Comparison of ENCODE assay signal across 23 cellular contexts in the genomic region with DNA sequence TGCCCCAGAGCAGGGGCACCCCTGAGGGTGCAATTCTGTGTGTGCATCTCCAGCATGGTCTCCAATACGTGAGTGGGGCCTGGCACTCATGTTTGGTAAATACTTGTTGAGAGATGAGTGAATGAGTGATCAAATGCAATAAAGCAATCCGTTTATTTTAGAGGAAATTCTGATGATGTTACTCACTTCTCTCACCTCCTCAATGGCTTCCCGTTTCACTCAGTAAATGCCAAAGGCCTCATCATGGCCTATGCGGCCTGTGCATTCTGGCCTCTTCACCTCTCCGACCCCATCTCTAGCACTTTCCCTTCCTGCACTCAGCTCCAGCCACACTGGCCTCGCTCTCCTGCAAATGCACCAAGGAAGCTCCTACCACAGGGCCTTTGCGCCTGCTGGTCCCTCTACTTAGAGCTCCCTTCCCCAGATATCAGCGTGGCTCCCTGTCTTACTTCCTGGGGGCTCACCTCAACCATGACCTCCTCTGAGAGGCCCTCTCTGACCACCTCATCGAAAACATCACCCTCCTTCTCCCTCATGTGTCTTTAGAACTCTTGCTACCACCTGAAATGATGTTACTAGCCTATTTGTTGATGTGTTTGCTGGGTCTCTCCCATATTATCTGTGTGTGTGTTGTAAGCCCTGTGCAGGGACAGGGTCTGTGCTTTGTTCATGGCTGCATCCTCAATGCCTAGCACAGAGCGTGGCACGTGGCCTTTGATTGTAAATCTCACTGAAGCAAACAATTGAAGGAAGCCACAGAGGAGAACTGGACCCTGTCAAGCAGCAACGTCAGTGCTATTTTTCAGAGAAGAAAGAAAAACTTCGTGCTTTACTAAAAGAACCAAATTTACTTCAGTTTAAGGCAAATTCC. TPM values are rescaled to one million over a fixed set of nuclear protein-coding genes. Genes with fewer than 3 reads are reported as not detected.
A peak's percentile ranks its signal among the peaks of the same experiment; 100 is the strongest.
DNase-seq lines count a peak whose midpoint lies in the region; ATAC-seq and TF ChIP-seq lines count a peak whose summit lies in the region.
"Had no signal": no experiment of that assay in that cellular context is flagged by ENCODE, and none has a peak within 500 bp of the region (broad histone marks: within the 10 kb centered on the region; RNA-seq: fewer than 3 reads in every experiment).

No MANE protein-coding gene starts in this region.

- peaks cover 0 to 4% (median 0%) of the 10 kb centered on the region in 11 experiments; a peak in 1 of 22 replicates for H3K27me3 ChIP-seq in BLaER1 treated with 17β-estradiol and CSF1 and Interleukin-3, amounts not matched to agents 10 nM and 100 nM
- H3K27me3 ChIP-seq in GM23248 (replicated peaks; ENCODE audit: insufficient read depth) (no peaks in the 10 kb centered on the region), prostate gland (replicated peaks; ENCODE audit: insufficient read depth) (no peaks in the 10 kb centered on the region)
- H3K27me3 ChIP-seq: cardiac muscle cell, pancreas, tibial nerve had no signal

- TF ChIP-seq CTCF in mesothelial cell of epicardium (IDR thresholded peaks at IDR 0.05; ENCODE audit: unreplicated experiment) = no peak
- TF ChIP-seq CTCF in prostate gland (IDR thresholded peaks at IDR 0.05) = no peak

- H3K4me3 ChIP-seq in BLaER1 treated with 17β-estradiol and CSF1 and Interleukin-3, amounts not matched to agents 10 nM and 100 nM = no peak overlapping the region
- H3K4me3 ChIP-seq in GM23248 (no peak overlapping the region), prostate gland (no peak overlapping the region)
- H3K4me3 ChIP-seq: cardiac muscle cell, lung, pancreas, SJCRH30, tibial nerve had no signal

- intact Hi-C loops in prostate gland (cut with DNase I) = no loop called here

- no peaks in the 10 kb centered on the region for H3K36me3 ChIP-seq in BLaER1 treated with 17β-estradiol and CSF1 and Interleukin-3, amounts not matched to agents 10 nM and 100 nM
- no peaks in the 10 kb centered on the region for H3K36me3 ChIP-seq in GM23248 (ENCODE audit: low read depth)
- H3K36me3 ChIP-seq in prostate gland = no peaks in the 10 kb centered on the region
- H3K36me3 ChIP-seq: cardiac muscle cell, pancreas, SJCRH30, tibial nerve had no signal

- H3K36me3 Mint-ChIP-seq in activated T-helper 17 cell treated with anti-CD3 and anti-CD28 coated beads, Interleukin-2, amount 50 U/mL, for 72 hours (ENCODE audit: low read depth) = no peaks in the 10 kb centered on the region
- H3K36me3 Mint-ChIP-seq in memory B cell = peaks cover 25% of the 10 kb centered on the region
- no peaks in the 10 kb centered on the region for H3K36me3 Mint-ChIP-seq in mesothelial cell of epicardium

- H4K20me1 ChIP-seq in BLaER1 treated with 17β-estradiol and CSF1 and Interleukin-3, amounts not matched to agents 10 nM and 100 nM = no peaks in the 10 kb centered on the region
- no peaks in the 10 kb centered on the region for H4K20me1 ChIP-seq in GM23248 (ENCODE audit: insufficient read depth)

- peak; percentile 41 for DNase-seq in GM23248
- no peak for DNase-seq in memory B cell (ENCODE audit: low spot score in 2 of 2)
- no peak for DNase-seq in mesothelial cell of epicardium (ENCODE audit: low spot score in 2 of 2, unreplicated experiment in 2 of 2)
- no peak for DNase-seq in prostate gland (ENCODE audit: low spot score)
- no peak for DNase-seq in NCI-H1417 (lab: John Stamatoyannopoulos, UW)
- DNase-seq: activated CD8-positive, alpha-beta T cell treated with anti-CD3 and anti-CD28 coated beads, Interleukin-2, amount 10 ng/mL, durations not matched to agents 7 days and 5 days; activated naive CD4-positive, alpha-beta T cell treated with anti-CD3 and anti-CD28 coated beads for 36 hours; activated T-cell treated with anti-CD3 and anti-CD28 coated beads, Interleukin-2, amount 50 U/mL, for 24 hours; kidney; NCI-H1694; NCI-H748 treated with DMSO at 0.1 percent for 48 hours; OCI-M1; pancreas; SJCRH30; stimulated activated naive CD4-positive, alpha-beta T cell had no signal

- H3F3A ChIP-seq in GM23248 (ENCODE audit: insufficient read depth) = peaks cover 8% of the 10 kb centered on the region; the same call in 1 of the 2 replicates

- H3K9me2 ChIP-seq in GM23248 (ENCODE audit: insufficient read depth) = no peaks in the 10 kb centered on the region

- peaks cover 13% of the 10 kb centered on the region for H3K4me1 Mint-ChIP-seq in activated T-helper 17 cell treated with anti-CD3 and anti-CD28 coated beads, Interleukin-2, amount 50 U/mL, for 72 hours
- H3K4me1 Mint-ChIP-seq in memory B cell = peaks cover 52% of the 10 kb centered on the region
- H3K4me1 Mint-ChIP-seq in mesothelial cell of epicardium = peaks cover 14% of the 10 kb centered on the region

- peaks cover 66 to 98% (median 83%) of the 10 kb centered on the region in 10 experiments for H3K4me1 ChIP-seq in BLaER1 treated with 17β-estradiol and CSF1 and Interleukin-3, amounts not matched to agents 10 nM and 100 nM
- H3K4me1 ChIP-seq in GM23248 (ENCODE audit: insufficient read depth) (peaks cover 11% of the 10 kb centered on the region), prostate gland (replicated peaks) (peaks cover 8% of the 10 kb centered on the region)
- H3K4me1 ChIP-seq: pancreas, SJCRH30 had no signal

- WGBS in GM23248 (ENCODE audit: low coverage in 1 of 2, low lambda C conversion rate in 2 of 2, missing lambda C conversion rate in 2 of 2), 2 experiments = 68 to 70% methylated on average over 13 of the region's 13 CpGs
- WGBS in prostate gland = 81% methylated on average over 13 of the region's 13 CpGs

- peak overlapping the region in 3 of 11 experiments; percentile 3 to 39 (median 10); a peak in 4 of 22 replicates for H3K9ac ChIP-seq in BLaER1 treated with 17β-estradiol and CSF1 and Interleukin-3, amounts not matched to agents 10 nM and 100 nM
- H3K9ac ChIP-seq in GM23248 = no peak overlapping the region

- H3K79me2 ChIP-seq in GM23248 (ENCODE audit: insufficient read depth) = no peaks in the 10 kb centered on the region

- H3K4me2 ChIP-seq in BLaER1 treated with 17β-estradiol and CSF1 and Interleukin-3, amounts not matched to agents 10 nM and 100 nM = peak overlapping the region; percentile 20 to 67 (median 58)
- no peak overlapping the region for H3K4me2 ChIP-seq in GM23248 (ENCODE audit: unreplicated experiment)

- H3K27ac ChIP-seq in BLaER1 treated with 17β-estradiol and CSF1 and Interleukin-3, amounts not matched to agents 10 nM and 100 nM = peak overlapping the region in 3 of 11 experiments; percentile 3 to 9 (median 7); a peak in 4 of 22 replicates
- no peak overlapping the region for H3K27ac ChIP-seq in GM23248
- H3K27ac ChIP-seq in prostate gland = no peak overlapping the region
- H3K27ac ChIP-seq: cardiac muscle cell, pancreas, SJCRH30, tibial nerve had no signal

- in situ Hi-C loops in GM23248 (cut with MboI) = no loop called here

- TF ChIP-seq POLR2A in prostate gland (IDR thresholded peaks at IDR 0.05) = no peak

- H3K9me3 ChIP-seq in BLaER1 treated with 17β-estradiol and CSF1 and Interleukin-3, amounts not matched to agents 10 nM and 100 nM (replicated peaks in 1 of 11) = no peaks in the 10 kb centered on the region
- H3K9me3 ChIP-seq in GM23248 (ENCODE audit: low read depth) (no peaks in the 10 kb centered on the region), prostate gland (no peaks in the 10 kb centered on the region)
- H3K9me3 ChIP-seq: pancreas, SJCRH30, tibial nerve had no signal

- H2AFZ ChIP-seq in GM23248 = no peak overlapping the region

- H3K27ac Mint-ChIP-seq in activated T-helper 17 cell treated with anti-CD3 and anti-CD28 coated beads, Interleukin-2, amount 50 U/mL, for 72 hours = peak overlapping the region; percentile 8
- peak overlapping the region; percentile 86 for H3K27ac Mint-ChIP-seq in memory B cell
- no peak overlapping the region for H3K27ac Mint-ChIP-seq in mesothelial cell of epicardium
- H3K27ac Mint-ChIP-seq: activated CD8-positive, alpha-beta T cell treated with anti-CD3 and anti-CD28 coated beads, Interleukin-2, amount 10 ng/mL, durations not matched to agents 7 days and 5 days; activated naive CD4-positive, alpha-beta T cell treated with anti-CD3 and anti-CD28 coated beads for 36 hours; activated T-cell treated with anti-CD3 and anti-CD28 coated beads, Interleukin-2, amount 50 U/mL, for 24 hours had no signal

- H3K9me3 Mint-ChIP-seq in activated T-helper 17 cell treated with anti-CD3 and anti-CD28 coated beads, Interleukin-2, amount 50 U/mL, for 72 hours = no peaks in the 10 kb centered on the region
- H3K9me3 Mint-ChIP-seq in memory B cell (no peaks in the 10 kb centered on the region), mesothelial cell of epicardium (no peaks in the 10 kb centered on the region)
- H3K9me3 Mint-ChIP-seq: activated naive CD4-positive, alpha-beta T cell treated with anti-CD3 and anti-CD28 coated beads for 36 hours; activated T-cell treated with anti-CD3 and anti-CD28 coated beads, Interleukin-2, amount 50 U/mL, for 24 hours had no signal

- no peak for ATAC-seq in activated T-helper 17 cell treated with anti-CD3 and anti-CD28 coated beads, Interleukin-2, amount 50 U/mL, for 72 hours (replicated peaks)
- peak; percentile 67 for ATAC-seq in memory B cell (ENCODE audit: low read depth)
- ATAC-seq in GM21447 (IDR thresholded peaks at IDR 0.05; ENCODE audit: unreplicated experiment) = no peak
- ATAC-seq: activated CD8-positive, alpha-beta T cell treated with anti-CD3 and anti-CD28 coated beads, Interleukin-2, amount 10 ng/mL, durations not matched to agents 7 days and 5 days; pancreas had no signal

- H3K4me3 Mint-ChIP-seq in activated T-helper 17 cell treated with anti-CD3 and anti-CD28 coated beads, Interleukin-2, amount 50 U/mL, for 72 hours = no peak overlapping the region
- H3K4me3 Mint-ChIP-seq in memory B cell (peak overlapping the region; percentile 59), mesothelial cell of epicardium (no peak overlapping the region)
- H3K4me3 Mint-ChIP-seq: activated CD8-positive, alpha-beta T cell treated with anti-CD3 and anti-CD28 coated beads, Interleukin-2, amount 10 ng/mL, durations not matched to agents 7 days and 5 days; activated naive CD4-positive, alpha-beta T cell treated with anti-CD3 and anti-CD28 coated beads for 36 hours; activated T-cell treated with anti-CD3 and anti-CD28 coated beads, Interleukin-2, amount 50 U/mL, for 24 hours had no signal

- H3K27me3 Mint-ChIP-seq in activated T-helper 17 cell treated with anti-CD3 and anti-CD28 coated beads, Interleukin-2, amount 50 U/mL, for 72 hours = no peaks in the 10 kb centered on the region
- no peaks in the 10 kb centered on the region for H3K27me3 Mint-ChIP-seq in memory B cell
- H3K27me3 Mint-ChIP-seq in mesothelial cell of epicardium (ENCODE audit: low read depth) = no peaks in the 10 kb centered on the region
- H3K27me3 Mint-ChIP-seq: activated T-cell treated with anti-CD3 and anti-CD28 coated beads, Interleukin-2, amount 50 U/mL, for 24 hours had no signal

RNA-seq across cellular contexts. Expression of gene RAB44, which starts 42.6 kb away (rescaled TPM):
- total RNA-seq in GM23248 (2014; rRNA removed; shearing (Covaris generic)) = not detected in 2 replicates
- polyA plus RNA-seq in GM23248 (2016; fragmentation: Nextera tagmentation; extraction: Ambion mirVana) = not detected in 2 replicates
- under 1 TPM; 0.11 to 0.32 TPM for total RNA-seq in activated T-helper 17 cell treated with anti-CD3 and anti-CD28 coated beads, Interleukin-2, amount 50 U/mL, for 72 hours
- 0.07 to 0.16 TPM in 2 of 3 replicates, not detected in the other for total RNA-seq in mesothelial cell of epicardium
- total RNA-seq in prostate gland = under 1 TPM; 0.14 to 0.45 TPM
- total RNA-seq: activated CD8-positive, alpha-beta T cell treated with anti-CD3 and anti-CD28 coated beads, Interleukin-2, amount 10 ng/mL, durations not matched to agents 7 days and 5 days; cardiac muscle cell; frontal cortex; myocyte; SJCRH30 had no signal
- polyA plus RNA-seq: cardiac muscle cell had no signal
